In the genomic region with DNA sequence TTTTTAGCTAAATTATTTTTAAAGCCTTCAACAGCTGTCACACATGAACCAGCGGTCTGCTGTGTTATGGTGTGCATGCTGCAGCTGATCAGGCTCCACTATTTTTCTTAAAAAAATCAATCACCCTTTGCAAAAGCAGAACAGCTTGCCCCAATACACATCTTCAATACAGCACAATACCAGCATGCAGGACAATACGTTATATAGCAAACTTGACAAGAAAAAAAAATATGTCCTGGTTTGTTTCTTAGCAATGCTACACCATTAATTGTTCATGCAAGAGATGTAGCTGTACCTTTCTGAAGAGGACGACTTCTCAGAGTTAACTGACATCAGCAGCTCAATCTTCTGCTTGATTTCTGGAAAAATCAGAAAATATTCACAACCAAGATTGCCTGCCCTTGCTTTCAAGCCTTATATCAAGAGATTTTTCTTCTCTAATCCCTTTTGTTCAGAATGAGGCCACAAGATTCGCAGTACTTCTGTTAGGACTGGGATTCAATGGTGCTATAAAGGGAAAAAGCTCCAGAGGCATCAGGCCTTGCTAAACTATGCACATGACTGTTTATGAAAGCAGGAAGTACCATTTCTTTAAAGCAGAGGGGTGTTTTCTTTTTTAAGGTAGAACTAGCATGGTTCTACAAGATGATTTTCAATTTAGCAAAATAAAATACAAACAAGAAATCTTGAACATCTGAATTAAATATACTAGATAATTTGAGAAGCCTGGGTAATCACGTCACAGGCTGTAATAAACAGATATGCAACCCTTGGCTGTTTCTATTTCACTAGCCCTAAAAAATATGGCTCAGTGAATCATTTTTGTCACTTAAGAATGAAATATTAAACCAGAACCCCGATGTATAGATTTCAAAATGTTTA, we compare ENCODE assay signal across 8 cellular contexts.
A peak's percentile ranks its signal among the peaks of the same experiment; 100 is the strongest.
DNase-seq lines count a peak whose midpoint lies in the region; ATAC-seq and TF ChIP-seq lines count a peak whose summit lies in the region.

No MANE protein-coding gene starts in this region.

- H3K4me3 ChIP-seq in SJSA1 (no peak overlapping the region), upper lobe of left lung (peak overlapping the region; percentile 16 to 50 (median 42))
- peak overlapping the region; percentile 52 for H3K4me3 ChIP-seq in effector memory CD4-positive, alpha-beta T cell (ENCODE audit: insufficient read depth, low read depth, low read length, poor library complexity, severe bottlenecking)

- WGBS in upper lobe of left lung, 2 donors = 5 to 7% methylated on average over 6 of the region's 6 CpGs

- H3K27me3 ChIP-seq in SJSA1 (replicated peaks) = no peaks in the 10 kb centered on the region
- H3K27me3 ChIP-seq in effector memory CD4-positive, alpha-beta T cell (replicated peaks; ENCODE audit: control insufficient read depth, insufficient read depth, low read length, poor library complexity, severe bottlenecking) = no peaks in the 10 kb centered on the region
- no peaks in the 10 kb centered on the region for H3K27me3 ChIP-seq in upper lobe of left lung

- H3K9me3 ChIP-seq in SJSA1 (replicated peaks) (no peaks in the 10 kb centered on the region), upper lobe of left lung (no peaks in the 10 kb centered on the region)
- H3K9me3 ChIP-seq in effector memory CD4-positive, alpha-beta T cell (ENCODE audit: control insufficient read depth, low read length) = no peaks in the 10 kb centered on the region

- TF ChIP-seq POLR2A in upper lobe of left lung (IDR thresholded peaks at IDR 0.05) = peak in 2 of 4 donors; percentile 19 to 38

- peaks cover 38% of the 10 kb centered on the region for H3K4me1 Mint-ChIP-seq in mesothelial cell of epicardium

- H3K4me3 Mint-ChIP-seq in mesothelial cell of epicardium = peak overlapping the region; percentile 69

- peak overlapping the region; percentile 39 for H3K27ac ChIP-seq in SJSA1
- H3K27ac ChIP-seq in effector memory CD4-positive, alpha-beta T cell (ENCODE audit: insufficient read depth, low read length, poor library complexity, severe bottlenecking) = peak overlapping the region; percentile 60
- H3K27ac ChIP-seq in upper lobe of left lung = peak overlapping the region; percentile 54 to 82 (median 72)

- DNase-seq in Daoy (ENCODE audit: low read depth) = peak; percentile 34
- DNase-seq in HuH-7 (ENCODE audit: low spot score) = peak; percentile 34
- peak in 1 of 2 experiments; percentile 43 for DNase-seq in SJSA1 (ENCODE audit: low read depth in 1 of 2, low spot score in 2 of 2)
- no peak for DNase-seq in effector memory CD4-positive, alpha-beta T cell
- no peak for DNase-seq in mesothelial cell of epicardium (ENCODE audit: low spot score in 2 of 2, unreplicated experiment in 2 of 2)
- DNase-seq in upper lobe of left lung = no peak
- DNase-seq in stimulated activated CD4-positive, alpha-beta T cell treated with anti-CD3 and anti-CD28 coated beads, Interleukin-4, amount 100 ng/mL, for 4 hours = no peak

- ATAC-seq in GM21367 (IDR thresholded peaks at IDR 0.05; ENCODE audit: unreplicated experiment) (peak; percentile 61), upper lobe of left lung (ENCODE audit: low FRiP score in 2 of 2) (peak; percentile 85 to 92)

- H3K36me3 ChIP-seq in SJSA1 = no peaks in the 10 kb centered on the region
- H3K36me3 ChIP-seq in effector memory CD4-positive, alpha-beta T cell (ENCODE audit: control insufficient read depth, insufficient read depth, low read length) = no peaks in the 10 kb centered on the region
- H3K36me3 ChIP-seq in upper lobe of left lung = no peaks in the 10 kb centered on the region

- TF ChIP-seq CTCF in mesothelial cell of epicardium (IDR thresholded peaks at IDR 0.05; ENCODE audit: unreplicated experiment) (no peak), upper lobe of left lung (IDR thresholded peaks at IDR 0.05) (no peak)

- no peaks in the 10 kb centered on the region for H3K36me3 Mint-ChIP-seq in mesothelial cell of epicardium

- H3K9me3 Mint-ChIP-seq in mesothelial cell of epicardium = no peaks in the 10 kb centered on the region

- H3K27ac Mint-ChIP-seq in mesothelial cell of epicardium = peak overlapping the region; percentile 90

- no peaks in the 10 kb centered on the region for H3K27me3 Mint-ChIP-seq in mesothelial cell of epicardium (ENCODE audit: low read depth)

- no peak for TF ChIP-seq EP300 in upper lobe of left lung (IDR thresholded peaks at IDR 0.05)

- peaks cover 26% of the 10 kb centered on the region for H3K4me1 ChIP-seq in SJSA1 (replicated peaks)
- H3K4me1 ChIP-seq in effector memory CD4-positive, alpha-beta T cell (ENCODE audit: control insufficient read depth, insufficient read depth, low read length, poor library complexity, severe bottlenecking) = peaks cover 8% of the 10 kb centered on the region
- peaks cover 19 to 30% (median 28%) of the 10 kb centered on the region in 4 donors for H3K4me1 ChIP-seq in upper lobe of left lung

Comparison
In these comparisons a context has a peak if more than half of its experiments do, and no peak if none do; other contexts are left out.
1. DNase-seq: peak in Daoy (single experiment) and HuH-7 (single experiment); none in effector memory CD4-positive, alpha-beta T cell (0 of 3), mesothelial cell of epicardium (0 of 2), upper lobe of left lung (0 of 2) and stimulated activated CD4-positive, alpha-beta T cell treated with anti-CD3 and anti-CD28 coated beads, Interleukin-4, amount 100 ng/mL, for 4 hours (0 of 2).
2. Peak in every context shown above with its lines, with median percentiles within 50 percentile points of each other: H3K27ac ChIP-seq.